Comparison of ENCODE assay signal across 8 cellular contexts in the genomic region with DNA sequence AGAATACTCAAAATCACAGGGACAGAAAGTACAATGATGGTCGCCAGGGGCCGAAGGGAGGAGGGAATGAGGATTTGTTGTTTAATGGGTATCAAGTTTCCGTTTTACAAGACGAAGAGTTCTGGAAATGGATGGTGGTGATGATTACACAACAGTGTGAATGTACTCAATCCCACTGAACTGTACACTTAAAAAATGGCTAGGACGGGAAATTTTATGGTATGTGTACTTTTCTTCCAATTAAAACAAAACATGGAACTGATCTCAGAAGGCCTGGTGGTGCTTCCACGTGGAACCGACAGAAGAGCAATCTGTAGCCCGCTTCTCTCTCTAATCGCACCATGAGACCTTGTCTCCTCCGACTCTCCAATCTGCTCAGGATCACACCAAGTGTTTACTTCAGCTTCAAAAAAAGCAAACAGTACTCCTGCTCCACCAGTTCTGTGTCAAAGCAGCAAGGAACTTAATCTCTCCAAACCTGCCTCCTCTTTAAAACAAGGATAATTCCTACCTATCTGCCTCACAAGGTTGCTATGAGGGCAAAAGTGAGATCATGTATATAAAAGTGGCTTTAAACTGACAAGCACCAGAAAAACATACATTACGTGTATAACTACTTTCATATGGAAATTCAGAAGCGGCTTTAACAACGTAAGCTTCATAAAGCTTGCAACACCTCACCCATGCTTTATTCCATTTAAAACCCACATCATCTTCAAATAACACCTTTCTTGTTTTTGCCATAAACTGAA. TPM values are rescaled to one million over a fixed set of nuclear protein-coding genes. Genes with fewer than 3 reads are reported as not detected.
DNase-seq lines count a peak whose midpoint lies in the region; ATAC-seq, FAIRE-seq and TF ChIP-seq lines count a peak whose summit lies in the region.

No MANE protein-coding gene starts in this region.

- DNase-seq in AG09309 (ENCODE audit: low read depth) (peak; percentile 35), HAP-1 (ENCODE audit: low spot score in 2 of 2) (peak; percentile 47 to 49), RWPE1 (ENCODE audit: low spot score) (peak; percentile 35), endothelial cell of umbilical vein (ENCODE audit: low read depth, low spot score) (no peak), osteocyte (ENCODE audit: extremely low spot score, unreplicated experiment) (no peak)

- peaks cover 44% of the 10 kb centered on the region for H3K4me1 Mint-ChIP-seq in osteocyte (ENCODE audit: unreplicated experiment)

- peak overlapping the region; percentile 75 for H3K4me2 ChIP-seq in endothelial cell of umbilical vein (ENCODE audit: insufficient read depth, low read length)

- peaks cover 61% of the 10 kb centered on the region for H3K79me2 ChIP-seq in endothelial cell of umbilical vein (ENCODE audit: control insufficient read depth, insufficient read depth, low read length)

- FAIRE-seq in endothelial cell of umbilical vein (lab: Jason Lieb, UNC) = no peak

- CTCF ChIA-PET in RWPE1 (lab: Yijun Ruan, JAX) (interaction anchor here (0.7 kb wide), 1 partner anchor 55 kb away, joined by 4 read pairs; no protein-coding TSS in a partner anchor), endothelial cell of umbilical vein (lab: Charles Lee) (no interaction called here)

- H3K9me3 ChIP-seq in HAP-1 (no peaks in the 10 kb centered on the region), endothelial cell of umbilical vein (replicated peaks; ENCODE audit: control insufficient read depth, insufficient read depth, low read length) (no peaks in the 10 kb centered on the region)

- POLR2A ChIA-PET in RWPE1 (lab: Yijun Ruan, JAX; ENCODE audit: low non-redundant PET) (no interaction called here), endothelial cell of umbilical vein (lab: Charles Lee) (no interaction called here)

- dilution Hi-C loops in endothelial cell of umbilical vein (cut with MboI; ENCODE audit: extremely low pct_ligation_motif_present, low sequenced_read_pairs) = no loop called here

- H3K27ac ChIP-seq in RWPE1 = peak overlapping the region; percentile 99
- H3K27ac ChIP-seq in endothelial cell of umbilical vein (ENCODE audit: insufficient read depth, low read depth, low read length) = peak overlapping the region; percentile 60

- H3K36me3 ChIP-seq in HAP-1 (replicated peaks) (no peaks in the 10 kb centered on the region), endothelial cell of umbilical vein (ENCODE audit: control insufficient read depth in 2 of 2, extremely low read depth in 1 of 2, insufficient read depth in 2 of 2, low read length in 2 of 2) (no peaks in the 10 kb centered on the region)

- H3K27ac Mint-ChIP-seq in osteocyte (ENCODE audit: unreplicated experiment) = peak overlapping the region; percentile 89

- peak overlapping the region; percentile 77 for H3K4me3 Mint-ChIP-seq in osteocyte (ENCODE audit: unreplicated experiment)

- H3K9ac ChIP-seq in endothelial cell of umbilical vein (replicated peaks; ENCODE audit: extremely low read depth, insufficient read depth, low read length) = peak overlapping the region; percentile 76

- H3K36me3 Mint-ChIP-seq in osteocyte (ENCODE audit: unreplicated experiment) = no peaks in the 10 kb centered on the region

- H3K27me3 Mint-ChIP-seq in osteocyte (ENCODE audit: unreplicated experiment) = no peaks in the 10 kb centered on the region

- ATAC-seq in GM18502 (IDR thresholded peaks at IDR 0.05; ENCODE audit: poor library complexity, unreplicated experiment) (no peak), HG03139 (IDR thresholded peaks at IDR 0.05; ENCODE audit: unreplicated experiment) (no peak), GM19395 (IDR thresholded peaks at IDR 0.05; ENCODE audit: unreplicated experiment) (no peak)

- H4K20me1 ChIP-seq in endothelial cell of umbilical vein (replicated peaks; ENCODE audit: control insufficient read depth, extremely low read depth, insufficient read depth, low read length) = peaks cover 9% of the 10 kb centered on the region

- in situ Hi-C loops in HAP-1 (cut with MboI; ENCODE audit: low sequenced_read_pairs) = no loop called here

- H3K9me1 ChIP-seq in endothelial cell of umbilical vein (replicated peaks; ENCODE audit: control insufficient read depth, extremely low read depth, insufficient read depth, low read length) = no peaks in the 10 kb centered on the region

- TF ChIP-seq CTCF in AG09309 (IDR thresholded peaks at IDR 0.05; ENCODE audit: control insufficient read depth, insufficient read depth, low read depth, low read length, missing control alignments) (no peak), RWPE1 (conservative IDR thresholded peaks at IDR 0.05; ENCODE audit: low read depth) (no peak), endothelial cell of umbilical vein (IDR thresholded peaks at IDR 0.05; ENCODE audit: extremely low read depth in 1 of 2, insufficient read depth in 1 of 2, low read depth in 1 of 2, low read length in 2 of 2) (no peak), osteocyte (IDR thresholded peaks at IDR 0.05) (no peak)

- H3K27me3 ChIP-seq in HAP-1 (ENCODE audit: low read depth) (no peaks in the 10 kb centered on the region), endothelial cell of umbilical vein (ENCODE audit: control insufficient read depth in 2 of 2, insufficient read depth in 2 of 2, low read length in 2 of 2) (no peaks in the 10 kb centered on the region)

- H3K4me1 ChIP-seq in HAP-1 (peaks cover 16% of the 10 kb centered on the region), endothelial cell of umbilical vein (ENCODE audit: control insufficient read depth, extremely low read depth, insufficient read depth, low read length) (peaks cover 8% of the 10 kb centered on the region)

- BruUV-seq in endothelial cell of umbilical vein (replicated peaks; lab: Mats Ljungman, UMichigan) = TSS peak; percentile 40

- H2AFZ ChIP-seq in endothelial cell of umbilical vein (ENCODE audit: low read depth, low read length) = no peak overlapping the region

- TF ChIP-seq POLR2A in endothelial cell of umbilical vein (IDR thresholded peaks at IDR 0.05; ENCODE audit: low read depth, low read length) = no peak

- H3K9me3 Mint-ChIP-seq in osteocyte (ENCODE audit: unreplicated experiment) = no peaks in the 10 kb centered on the region

- intact Hi-C loops in endothelial cell of umbilical vein (cut with micrococcal nuclease) = loop anchor here (1.0 to 5.0 kb wide), 2 partner anchors 43 to 115 kb away; partner anchors contain the start of genes PTGR1 and ZNF483

- H3K4me3 ChIP-seq in AG09309 (ENCODE audit: control insufficient read depth, low read depth, low read length) = peak overlapping the region; percentile 83
- peak overlapping the region; percentile 66 for H3K4me3 ChIP-seq in HAP-1
- peak overlapping the region; percentile 68 to 78 (median 75) for H3K4me3 ChIP-seq in endothelial cell of umbilical vein (replicated peaks in 1 of 3; ENCODE audit: insufficient read depth in 1 of 3, low read depth in 1 of 3, low read length in 3 of 3)

TF ChIP-seq in endothelial cell of umbilical vein, 7 proteins besides CTCF, POLR2A, EP300 and RAD21:
- TF ChIP-seq GATA2 (IDR thresholded peaks at IDR 0.05; ENCODE audit: insufficient read depth, insufficient read length, low read depth, low read length) (no peak), MYC (IDR thresholded peaks at IDR 0.05; ENCODE audit: low read depth, low read length) (no peak), FOS (IDR thresholded peaks at IDR 0.05; ENCODE audit: borderline replicate concordance, insufficient read depth, low read length) (no peak)

RNA-seq across cellular contexts. Expression of gene ECPAS, which starts 2.1 kb away (rescaled TPM):
- total RNA-seq in endothelial cell of umbilical vein (72.3 and 89.3 TPM in 2 replicates), osteocyte (108 and 109 TPM in 2 replicates)
- polyA plus RNA-seq in endothelial cell of umbilical vein = 12.0 and 17.9 TPM in 2 replicates
- 23.2 and 25.5 TPM in 2 replicates for polyA plus RNA-seq in endothelial cell of umbilical vein (2011; cell fraction: cytosol; rRNA removed)
- 92.2 and 92.5 TPM in 2 replicates for polyA plus RNA-seq in endothelial cell of umbilical vein (2011; cell fraction: nucleus; rRNA removed)
- polyA plus RNA-seq in endothelial cell of umbilical vein (2012) = 63.2 and 64.8 TPM in 2 replicates
- 107 and 108 TPM in 2 replicates for polyA minus RNA-seq in endothelial cell of umbilical vein
- polyA minus RNA-seq in endothelial cell of umbilical vein (2011; cell fraction: cytosol; rRNA and poly(A)+ RNA removed) = 76.5 TPM
- polyA minus RNA-seq in endothelial cell of umbilical vein (2011; cell fraction: nucleus; rRNA and poly(A)+ RNA removed) = 102 and 177 TPM in 2 replicates

RNA-seq across cellular contexts. Expression of gene ZNF483, which starts 42.9 kb away (rescaled TPM):
- total RNA-seq in endothelial cell of umbilical vein (1.8 and 2.0 TPM in 2 replicates), osteocyte (5.2 and 6.3 TPM in 2 replicates)
- 0.14 and 0.23 TPM in 2 replicates for polyA plus RNA-seq in endothelial cell of umbilical vein
- 0.28 and 0.39 TPM in 2 replicates for polyA plus RNA-seq in endothelial cell of umbilical vein (2011; cell fraction: cytosol; rRNA removed)
- polyA plus RNA-seq in endothelial cell of umbilical vein (2011; cell fraction: nucleus; rRNA removed) = 0.57 and 1.1 TPM in 2 replicates
- 0.55 and 0.74 TPM in 2 replicates for polyA plus RNA-seq in endothelial cell of umbilical vein (2012)
- 4.0 and 5.8 TPM in 2 replicates for polyA minus RNA-seq in endothelial cell of umbilical vein
- not detected for polyA minus RNA-seq in endothelial cell of umbilical vein (2011; cell fraction: cytosol; rRNA and poly(A)+ RNA removed)
- 1.5 and 3.3 TPM in 2 replicates for polyA minus RNA-seq in endothelial cell of umbilical vein (2011; cell fraction: nucleus; rRNA and poly(A)+ RNA removed)

Comparison
In these comparisons a context has a peak if more than half of its experiments do, and no peak if none do; other contexts are left out.
1. DNase-seq: peak in AG09309 (single experiment), HAP-1 (2 of 2) and RWPE1 (single experiment); none in endothelial cell of umbilical vein (single experiment) and osteocyte (single experiment).
2. Peak in every context shown above with its lines, with median percentiles within 50 percentile points of each other: H3K4me3 ChIP-seq.